In genomic region chr17:171871-172270, GRCh38 we compare ENCODE assay signal across 1 cellular context.
TF ChIP-seq lines count a peak whose summit lies in the region.

No MANE protein-coding gene starts in this region.

TF ChIP-seq in HepG2, 621 proteins besides CTCF, POLR2A, EP300 and RAD21:
- TF ChIP-seq ZNF263 (CRISPR knock-in tag; IDR thresholded peaks at IDR 0.05): peak; percentile 76
- TF ChIP-seq ZNF432 (CRISPR knock-in tag; IDR thresholded peaks at IDR 0.05; ENCODE audit: borderline replicate concordance): no peak
